Comparison of ENCODE assay signal across 7 cellular contexts in the genomic region with DNA sequence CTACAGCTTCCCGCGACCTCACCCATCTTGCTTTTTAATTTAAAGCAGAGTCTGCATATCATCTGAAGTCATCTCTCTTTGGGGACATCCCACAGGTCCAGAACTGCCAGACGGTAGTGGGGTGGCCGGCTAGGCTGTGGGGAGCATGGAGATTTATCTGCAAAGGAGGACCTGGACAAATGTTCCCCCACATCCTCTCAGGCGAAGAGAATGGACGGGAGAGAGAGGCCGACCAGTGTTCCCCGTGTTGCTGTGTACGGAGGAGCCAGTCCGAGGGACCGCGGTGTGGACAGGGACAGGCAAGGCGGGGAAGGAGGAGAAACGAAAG. TPM values are rescaled to one million over a fixed set of nuclear protein-coding genes. Genes with fewer than 3 reads are reported as not detected.
A peak's percentile ranks its signal among the peaks of the same experiment; 100 is the strongest.
DNase-seq lines count a peak whose midpoint lies in the region; ATAC-seq and TF ChIP-seq lines count a peak whose summit lies in the region.

No MANE protein-coding gene starts in this region.

- no peak for TF ChIP-seq CTCF in astrocyte of the spinal cord (IDR thresholded peaks at IDR 0.05; ENCODE audit: low read depth, low read length)

- H3K4me3 Mint-ChIP-seq in stimulated activated memory B cell treated with anti-CD40 and anti-IgM and Interleukin-4, amounts not matched to agents 10 μg/mL and 1 μg/mL and 100 μg/mL, for 72 hours, result peak overlapping the region; percentile 57

- H3K27ac ChIP-seq in HUES6 (ENCODE audit: low read depth, low read length), result no peak overlapping the region

- no peaks in the 10 kb centered on the region for H3K9me3 Mint-ChIP-seq in stimulated activated memory B cell treated with anti-CD40 and anti-IgM and Interleukin-4, amounts not matched to agents 10 μg/mL and 1 μg/mL and 100 μg/mL, for 72 hours

- no peaks in the 10 kb centered on the region for H3K36me3 Mint-ChIP-seq in stimulated activated memory B cell treated with anti-CD40 and anti-IgM and Interleukin-4, amounts not matched to agents 10 μg/mL and 1 μg/mL and 100 μg/mL, for 72 hours

- peaks cover 59% of the 10 kb centered on the region for H3K27me3 Mint-ChIP-seq in stimulated activated memory B cell treated with anti-CD40 and anti-IgM and Interleukin-4, amounts not matched to agents 10 μg/mL and 1 μg/mL and 100 μg/mL, for 72 hours

- H3K27ac Mint-ChIP-seq in stimulated activated memory B cell treated with anti-CD40 and anti-IgM and Interleukin-4, amounts not matched to agents 10 μg/mL and 1 μg/mL and 100 μg/mL, for 72 hours, result peak overlapping the region; percentile 21

- intact Hi-C loops in left colon (cut with DNase I, micrococcal nuclease), result no loop called here

- peaks cover 49% of the 10 kb centered on the region for H3K4me1 Mint-ChIP-seq in stimulated activated memory B cell treated with anti-CD40 and anti-IgM and Interleukin-4, amounts not matched to agents 10 μg/mL and 1 μg/mL and 100 μg/mL, for 72 hours

- no peak for DNase-seq in astrocyte of the spinal cord (ENCODE audit: low read depth, low spot score)
- no peak for DNase-seq in left colon
- DNase-seq in H4 (ENCODE audit: low spot score), result no peak
- no peak for DNase-seq in NCI-H1417 treated with DMSO at 0.1 percent for 48 hours (lab: John Stamatoyannopoulos, UW)

- no peaks in the 10 kb centered on the region for H3K9me3 ChIP-seq in HUES6 (ENCODE audit: control insufficient read depth, insufficient read depth, low read depth, low read length)

- H3K4me1 ChIP-seq in HUES6 (ENCODE audit: control insufficient read depth, insufficient read depth, low read length), result peaks cover 20% of the 10 kb centered on the region

- no peak overlapping the region for H3K9ac ChIP-seq in HUES6 (ENCODE audit: low read length)

- H3K4me3 ChIP-seq in HUES6 (ENCODE audit: low read depth, low read length) (peak overlapping the region; percentile 60), astrocyte of the spinal cord (ENCODE audit: low read depth, low read length) (peak overlapping the region; percentile 27)

- peak; percentile 60 for ATAC-seq in left colon
- no peak for ATAC-seq in stimulated activated memory B cell treated with anti-CD40 and anti-IgM and Interleukin-4, amounts not matched to agents 10 μg/mL and 1 μg/mL and 100 μg/mL, for 72 hours
- no peak for ATAC-seq in HG02642 (IDR thresholded peaks at IDR 0.05; ENCODE audit: poor library complexity, unreplicated experiment)

- in situ Hi-C loops in astrocyte of the spinal cord (cut with HindIII; ENCODE audit: low sequenced_read_pairs), result no loop called here

- H3K36me3 ChIP-seq in HUES6 (ENCODE audit: control insufficient read depth, insufficient read depth, low read length), result no peaks in the 10 kb centered on the region

- peaks cover 95% of the 10 kb centered on the region for H3K27me3 ChIP-seq in HUES6 (ENCODE audit: control insufficient read depth, insufficient read depth, low read length)

RNA-seq across cellular contexts. Expression of a gene that starts 0.7 kb away (rescaled TPM):
- 10 to 100 TPM in 1 of 2 donors, 1 to 10 TPM in 1; 5.1 to 60.6 TPM for total RNA-seq in left colon
- total RNA-seq in H4 (2014; rRNA removed; shearing (Covaris generic)), result not detected in 2 replicates

RNA-seq across cellular contexts. Expression of a gene that starts 6.2 kb away (rescaled TPM):
- 100 to 1,000 TPM in 1 of 2 donors, 10 to 100 TPM in 1; 64.7 to 240 TPM for total RNA-seq in left colon
- total RNA-seq in H4 (2014; rRNA removed; shearing (Covaris generic)), result not detected in 2 replicates

RNA-seq across cellular contexts. Expression of a gene that starts 6.7 kb away (rescaled TPM):
- 1 to 10 TPM; 4.7 to 5.1 TPM for total RNA-seq in left colon
- not detected in 2 replicates for total RNA-seq in H4 (2014; rRNA removed; shearing (Covaris generic))

RNA-seq across cellular contexts. Expression of a gene that starts 19.9 kb away (rescaled TPM):
- not detected for total RNA-seq in left colon
- total RNA-seq in H4 (2014; rRNA removed; shearing (Covaris generic)), result not detected in 2 replicates

RNA-seq across cellular contexts. Expression of a gene that starts 23.4 kb away (rescaled TPM):
- total RNA-seq in left colon, result 100 to 1,000 TPM in 1 of 2 donors, 10 to 100 TPM in 1; 78.4 to 287 TPM
- 98.0 and 122 TPM in 2 replicates for total RNA-seq in H4 (2014; rRNA removed; shearing (Covaris generic))

Comparison
In these comparisons a context has a peak if more than half of its experiments do, and no peak if none do; other contexts are left out.
1. RNA of a gene that starts 6.2 kb away (total RNA-seq): 64.7 to 240 TPM in left colon; not detected in H4; every median in the first group is over 10 times any median in the second.